Comparison of ENCODE assay signal across 24 cellular contexts in the genomic region with DNA sequence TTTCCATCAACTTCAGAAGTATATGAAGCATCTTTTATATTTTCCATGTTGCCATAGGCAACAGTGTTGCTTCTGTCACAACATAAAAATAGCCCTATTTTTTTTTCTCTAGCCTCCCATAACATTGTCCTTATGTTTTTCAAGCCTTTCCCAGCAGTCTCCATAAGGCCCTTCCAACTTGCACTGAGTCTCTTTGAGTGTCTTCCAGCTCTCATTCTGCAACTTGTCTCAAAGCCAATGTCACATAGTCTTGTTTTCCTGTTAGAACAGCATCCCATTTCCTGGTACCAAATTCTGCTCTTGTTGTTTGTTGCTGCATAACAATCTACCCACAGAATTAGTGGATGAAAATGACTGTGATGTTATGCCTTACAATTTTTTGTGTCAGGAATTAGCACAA.
"Had no signal": no experiment of that assay in that cellular context is flagged by ENCODE, and none has a peak within 500 bp of the region (broad histone marks: within the 10 kb centered on the region; RNA-seq: fewer than 3 reads in every experiment).

No MANE protein-coding gene starts in this region.

- H3K9me3 ChIP-seq: SJCRH30 had no signal

- H3K4me3 ChIP-seq: SJCRH30, SK-N-MC had no signal

- H3K36me3 ChIP-seq: brain microvascular endothelial cell, SJCRH30, WERI-Rb-1 had no signal

- H3K4me1 ChIP-seq: SJCRH30 had no signal

- H3K27ac ChIP-seq: brain microvascular endothelial cell, SJCRH30, SK-N-MC, WERI-Rb-1 had no signal

- H3K27me3 ChIP-seq: brain microvascular endothelial cell, SJCRH30 had no signal

- DNase-seq: activated CD4-positive, alpha-beta memory T cell treated with anti-CD3 and anti-CD28 coated beads, Interleukin-2, amount 10 ng/mL, durations not matched to agents 7 days and 5 days; activated CD4-positive, alpha-beta T cell treated with anti-CD3 and anti-CD28 coated beads for 1 hour; activated CD4-positive, alpha-beta T cell treated with anti-CD3 and anti-CD28 coated beads for 48 hours; activated CD4-positive, CD25-positive, alpha-beta regulatory T cell; activated CD8-positive, alpha-beta memory T cell treated with anti-CD3 and anti-CD28 coated beads for 24 hours; activated CD8-positive, alpha-beta memory T cell treated with anti-CD3 and anti-CD28 coated beads, Interleukin-2, amount 10 ng/mL, durations not matched to agents 7 days and 5 days; activated CD8-positive, alpha-beta memory T cell treated with anti-CD3 and anti-CD28 coated beads, Interleukin-2, amount 50 U/mL, for 48 hours; activated effector memory CD4-positive, alpha-beta T cell treated with Interleukin-2 at 50 U/mL for 16 hours; activated naive CD4-positive, alpha-beta T cell treated with anti-CD3 and anti-CD28 coated beads, Interleukin-2, amount 10 ng/mL, durations not matched to agents 7 days and 5 days; activated naive CD8-positive, alpha-beta T cell treated with anti-CD3 and anti-CD28 coated beads, Interleukin-2, amount 50 U/mL, for 24 hours; activated T-cell treated with anti-CD3 and anti-CD28 coated beads, Interleukin-2, amount 50 U/mL, for 48 hours; aorta; brain microvascular endothelial cell; NCI-H1105; NCI-H1417 treated with DMSO at 0.1 percent for 48 hours; NCI-H187 treated with DMSO at 0.1 percent for 48 hours; NCI-H2081; NCI-H345; NCI-H524 treated with DMSO at 0.1 percent for 48 hours; SHP77; SJCRH30; T1000; WERI-Rb-1 had no signal
